In the genomic region with DNA sequence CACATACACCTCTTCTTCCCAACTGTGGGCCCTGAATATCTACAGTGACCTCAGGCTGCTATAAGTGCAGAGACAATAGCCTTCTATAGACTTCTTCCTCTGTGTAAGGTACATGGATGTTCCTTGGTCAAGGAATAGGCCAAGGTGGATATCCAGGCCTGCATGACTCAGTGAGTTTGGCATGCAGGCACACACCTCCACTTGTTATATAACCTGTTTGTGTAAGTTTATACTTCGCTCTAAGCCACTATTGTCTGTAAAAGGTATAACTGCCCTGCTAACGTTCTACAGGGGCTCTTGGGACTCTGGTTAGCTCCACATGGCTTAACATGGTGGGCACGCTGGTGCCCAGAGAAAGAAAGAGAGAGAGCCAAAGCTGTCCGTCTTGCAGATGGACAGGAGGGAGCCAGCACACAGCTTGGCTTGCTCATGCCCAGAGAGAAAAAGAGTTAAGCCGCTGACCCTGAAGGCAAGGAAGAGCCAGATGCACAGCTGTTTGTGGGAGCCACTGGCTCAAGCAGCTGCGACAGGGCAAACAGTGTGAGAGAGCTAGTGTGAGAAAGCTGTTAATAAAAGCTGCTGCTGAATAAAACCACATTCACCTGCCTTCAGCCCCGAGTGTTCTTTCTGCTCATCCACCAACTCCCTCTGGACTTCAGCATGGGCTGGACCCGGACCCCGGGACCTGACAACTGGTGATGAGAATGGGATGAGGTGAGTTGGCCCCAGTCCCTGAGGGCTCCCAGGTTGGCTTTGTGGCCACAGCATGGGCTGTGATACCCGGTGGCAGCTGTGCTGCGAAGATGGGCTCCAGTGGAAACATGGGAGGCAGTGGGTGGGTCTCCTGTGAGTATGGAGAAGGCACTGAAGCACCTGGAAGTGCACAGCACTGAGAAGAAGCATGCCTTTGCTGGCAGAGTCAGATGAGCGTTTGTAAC, we compare ENCODE assay signal across 29 cellular contexts. TPM values are rescaled to one million over a fixed set of nuclear protein-coding genes. Genes with fewer than 3 reads are reported as not detected.
"Had no signal": no experiment of that assay in that cellular context is flagged by ENCODE, and none has a peak within 500 bp of the region (broad histone marks: within the 10 kb centered on the region; RNA-seq: fewer than 3 reads in every experiment).

No MANE protein-coding gene starts in this region.

- FAIRE-seq: astrocyte, RCC 7860, TTC549 had no signal

- H3K4me3 Mint-ChIP-seq: activated B cell treated with CpG ODN at 0.5 μM for 24 hours; activated CD4-positive, alpha-beta memory T cell treated with anti-CD3 and anti-CD28 coated beads, Interleukin-2, amount 10 ng/mL, durations not matched to agents 7 days and 5 days; activated naive CD4-positive, alpha-beta T cell treated with anti-CD3 and anti-CD28 coated beads for 36 hours; activated naive CD8-positive, alpha-beta T cell; activated T-helper 17 cell treated with anti-CD3 and anti-CD28 coated beads, Interleukin-2, amount 50 U/mL, for 72 hours; brain; T-helper 1 cell treated with Interleukin-12 subunit alpha and Interleukin-12 subunit beta and Interleukin-4 antibody, amounts not matched to agents 30 μg/mL and 1 μg/mL, for 36 hours had no signal

- H3K27ac Mint-ChIP-seq: activated B cell treated with CpG ODN at 0.5 μM for 24 hours; activated CD4-positive, alpha-beta memory T cell treated with anti-CD3 and anti-CD28 coated beads, Interleukin-2, amount 10 ng/mL, durations not matched to agents 7 days and 5 days; activated naive CD4-positive, alpha-beta T cell treated with anti-CD3 and anti-CD28 coated beads for 36 hours; activated naive CD8-positive, alpha-beta T cell; activated T-helper 17 cell treated with anti-CD3 and anti-CD28 coated beads, Interleukin-2, amount 50 U/mL, for 72 hours; brain; T-helper 1 cell treated with Interleukin-12 subunit alpha and Interleukin-12 subunit beta and Interleukin-4 antibody, amounts not matched to agents 30 μg/mL and 1 μg/mL, for 36 hours had no signal

- H3K9me3 Mint-ChIP-seq: activated B cell treated with CpG ODN at 0.5 μM for 24 hours; activated CD4-positive, alpha-beta memory T cell treated with anti-CD3 and anti-CD28 coated beads, Interleukin-2, amount 10 ng/mL, durations not matched to agents 7 days and 5 days; activated naive CD4-positive, alpha-beta T cell treated with anti-CD3 and anti-CD28 coated beads for 36 hours; activated T-helper 17 cell treated with anti-CD3 and anti-CD28 coated beads, Interleukin-2, amount 50 U/mL, for 72 hours; T-helper 1 cell treated with Interleukin-12 subunit alpha and Interleukin-12 subunit beta and Interleukin-4 antibody, amounts not matched to agents 30 μg/mL and 1 μg/mL, for 36 hours had no signal

- H3K27me3 Mint-ChIP-seq: activated B cell treated with CpG ODN at 0.5 μM for 24 hours; activated CD4-positive, alpha-beta memory T cell treated with anti-CD3 and anti-CD28 coated beads, Interleukin-2, amount 10 ng/mL, durations not matched to agents 7 days and 5 days; activated naive CD8-positive, alpha-beta T cell; activated T-helper 17 cell treated with anti-CD3 and anti-CD28 coated beads, Interleukin-2, amount 50 U/mL, for 72 hours; brain had no signal

- ATAC-seq: activated T-helper 17 cell treated with anti-CD3 and anti-CD28 coated beads, Interleukin-2, amount 50 U/mL, for 72 hours had no signal

- H3K4me1 Mint-ChIP-seq: activated B cell treated with CpG ODN at 0.5 μM for 24 hours; activated CD4-positive, alpha-beta memory T cell treated with anti-CD3 and anti-CD28 coated beads, Interleukin-2, amount 10 ng/mL, durations not matched to agents 7 days and 5 days; activated T-helper 17 cell treated with anti-CD3 and anti-CD28 coated beads, Interleukin-2, amount 50 U/mL, for 72 hours; brain had no signal

- DNase-seq: activated B cell treated with CpG ODN at 0.5 μM for 24 hours; activated CD4-positive, alpha-beta memory T cell treated with anti-CD3 and anti-CD28 coated beads, Interleukin-2, amount 10 ng/mL, durations not matched to agents 7 days and 5 days; activated CD4-positive, alpha-beta T cell treated with anti-CD3 and anti-CD28 coated beads for 1 hour; activated CD4-positive, alpha-beta T cell treated with anti-CD3 and anti-CD28 coated beads, Interleukin-2, amount 50 U/mL, for 1 hour; activated gamma-delta T cell; activated naive CD4-positive, alpha-beta T cell treated with anti-CD3 and anti-CD28 coated beads for 36 hours; activated T-cell treated with anti-CD3 and anti-CD28 coated beads for 4 hours; activated T-cell treated with anti-CD3 and anti-CD28 coated beads, Interleukin-2, amount 50 U/mL, for 48 hours; NCI-H1105 treated with DMSO at 0.1 percent for 48 hours; NCI-H146; NCI-H187 treated with DMSO at 0.1 percent for 48 hours; NCI-H2081 treated with DMSO at 0.1 percent for 48 hours; NCI-H526; NCI-H774; NK-92 treated with Interleukin-12 subunit alpha and Interleukin-12 subunit beta, amount 100 ng/mL, for 24 hours; OCI-M1; SHP77; T-helper 9 cell had no signal

- H3K36me3 Mint-ChIP-seq: brain had no signal

RNA-seq across cellular contexts. Expression of a gene that starts 47.7 kb away (rescaled TPM):
- total RNA-seq: activated B cell treated with CpG ODN at 0.5 μM for 24 hours; activated CD4-positive, alpha-beta memory T cell treated with anti-CD3 and anti-CD28 coated beads, Interleukin-2, amount 10 ng/mL, durations not matched to agents 7 days and 5 days; activated CD8-positive, alpha-beta memory T cell treated with anti-CD3 and anti-CD28 coated beads for 36 hours; activated naive CD4-positive, alpha-beta T cell treated with anti-CD3 and anti-CD28 coated beads for 36 hours; astrocyte; cerebellum; NCI-H460; SK-MEL-5 had no signal
